4 cellular contexts compared by ENCODE assay signal in genomic region chr11:313787-314547, GRCh38.
TF ChIP-seq lines count a peak whose summit lies in the region.

IFITM1 (plus strand) TSS chr11:314040; CDS start chr11:314171, 131 bp downstream.

TF ChIP-seq in GM23338, 12 proteins besides CTCF, POLR2A, EP300 and RAD21 (continued from another document):
- TF ChIP-seq ETS1 (IDR thresholded peaks at IDR 0.05) = peak; percentile 55
- TF ChIP-seq POLR2AphosphoS5 (IDR thresholded peaks at IDR 0.05; ENCODE audit: low read depth) = peak; percentile 97
TF ChIP-seq in GM23338: peak in this region for 2.

TF ChIP-seq in SK-N-SH treated with all-trans-retinoic acid at 6 μM for 48 hours, 23 proteins besides CTCF, POLR2A, EP300 and RAD21:
- TF ChIP-seq, protein P1, sequence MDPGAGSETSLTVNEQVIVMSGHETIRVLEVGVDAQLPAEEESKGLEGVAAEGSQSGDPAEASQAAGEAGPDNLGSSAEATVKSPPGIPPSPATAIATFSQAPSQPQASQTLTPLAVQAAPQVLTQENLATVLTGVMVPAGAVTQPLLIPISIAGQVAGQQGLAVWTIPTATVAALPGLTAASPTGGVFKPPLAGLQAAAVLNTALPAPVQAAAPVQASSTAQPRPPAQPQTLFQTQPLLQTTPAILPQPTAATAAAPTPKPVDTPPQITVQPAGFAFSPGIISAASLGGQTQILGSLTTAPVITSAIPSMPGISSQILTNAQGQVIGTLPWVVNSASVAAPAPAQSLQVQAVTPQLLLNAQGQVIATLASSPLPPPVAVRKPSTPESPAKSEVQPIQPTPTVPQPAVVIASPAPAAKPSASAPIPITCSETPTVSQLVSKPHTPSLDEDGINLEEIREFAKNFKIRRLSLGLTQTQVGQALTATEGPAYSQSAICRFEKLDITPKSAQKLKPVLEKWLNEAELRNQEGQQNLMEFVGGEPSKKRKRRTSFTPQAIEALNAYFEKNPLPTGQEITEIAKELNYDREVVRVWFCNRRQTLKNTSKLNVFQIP (CRISPR knock-in tag; IDR thresholded peaks at IDR 0.05; ENCODE audit: borderline replicate concordance, low read depth) = no peak
- TF ChIP-seq, protein P2, sequence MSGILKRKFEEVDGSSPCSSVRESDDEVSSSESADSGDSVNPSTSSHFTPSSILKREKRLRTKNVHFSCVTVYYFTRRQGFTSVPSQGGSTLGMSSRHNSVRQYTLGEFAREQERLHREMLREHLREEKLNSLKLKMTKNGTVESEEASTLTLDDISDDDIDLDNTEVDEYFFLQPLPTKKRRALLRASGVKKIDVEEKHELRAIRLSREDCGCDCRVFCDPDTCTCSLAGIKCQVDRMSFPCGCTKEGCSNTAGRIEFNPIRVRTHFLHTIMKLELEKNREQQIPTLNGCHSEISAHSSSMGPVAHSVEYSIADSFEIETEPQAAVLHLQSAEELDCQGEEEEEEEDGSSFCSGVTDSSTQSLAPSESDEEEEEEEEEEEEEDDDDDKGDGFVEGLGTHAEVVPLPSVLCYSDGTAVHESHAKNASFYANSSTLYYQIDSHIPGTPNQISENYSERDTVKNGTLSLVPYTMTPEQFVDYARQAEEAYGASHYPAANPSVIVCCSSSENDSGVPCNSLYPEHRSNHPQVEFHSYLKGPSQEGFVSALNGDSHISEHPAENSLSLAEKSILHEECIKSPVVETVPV (CRISPR knock-in tag; IDR thresholded peaks at IDR 0.05) = no peak
- TF ChIP-seq ISL1 (CRISPR knock-in tag; IDR thresholded peaks at IDR 0.05) = no peak
TF ChIP-seq in SK-N-SH treated with all-trans-retinoic acid at 6 μM for 48 hours: peak in this region for 0.

TF ChIP-seq in GM12878, 131 proteins besides CTCF, POLR2A, EP300 and RAD21 (continued from another document and continues in another):
- 0 out of 2 replicates have a peak, but pooled peaks have one; percentile 38 for TF ChIP-seq ATF7 (IDR thresholded peaks at IDR 0.05; ENCODE audit: low read depth)
- TF ChIP-seq MYC (IDR thresholded peaks at IDR 0.05; ENCODE audit: insufficient read depth, insufficient read length, insufficient replicate concordance, low read length, severe bottlenecking) = no peak
- TF ChIP-seq NR2C2 (IDR thresholded peaks at IDR 0.05; ENCODE audit: borderline replicate concordance, control insufficient read depth, insufficient read length, low read depth) = no peak
- TF ChIP-seq, protein P3, sequence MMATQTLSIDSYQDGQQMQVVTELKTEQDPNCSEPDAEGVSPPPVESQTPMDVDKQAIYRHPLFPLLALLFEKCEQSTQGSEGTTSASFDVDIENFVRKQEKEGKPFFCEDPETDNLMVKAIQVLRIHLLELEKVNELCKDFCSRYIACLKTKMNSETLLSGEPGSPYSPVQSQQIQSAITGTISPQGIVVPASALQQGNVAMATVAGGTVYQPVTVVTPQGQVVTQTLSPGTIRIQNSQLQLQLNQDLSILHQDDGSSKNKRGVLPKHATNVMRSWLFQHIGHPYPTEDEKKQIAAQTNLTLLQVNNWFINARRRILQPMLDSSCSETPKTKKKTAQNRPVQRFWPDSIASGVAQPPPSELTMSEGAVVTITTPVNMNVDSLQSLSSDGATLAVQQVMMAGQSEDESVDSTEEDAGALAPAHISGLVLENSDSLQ (IDR thresholded peaks at IDR 0.05) = peak; percentile 44; the same call in 1 of the 2 replicates
- TF ChIP-seq, protein P4, sequence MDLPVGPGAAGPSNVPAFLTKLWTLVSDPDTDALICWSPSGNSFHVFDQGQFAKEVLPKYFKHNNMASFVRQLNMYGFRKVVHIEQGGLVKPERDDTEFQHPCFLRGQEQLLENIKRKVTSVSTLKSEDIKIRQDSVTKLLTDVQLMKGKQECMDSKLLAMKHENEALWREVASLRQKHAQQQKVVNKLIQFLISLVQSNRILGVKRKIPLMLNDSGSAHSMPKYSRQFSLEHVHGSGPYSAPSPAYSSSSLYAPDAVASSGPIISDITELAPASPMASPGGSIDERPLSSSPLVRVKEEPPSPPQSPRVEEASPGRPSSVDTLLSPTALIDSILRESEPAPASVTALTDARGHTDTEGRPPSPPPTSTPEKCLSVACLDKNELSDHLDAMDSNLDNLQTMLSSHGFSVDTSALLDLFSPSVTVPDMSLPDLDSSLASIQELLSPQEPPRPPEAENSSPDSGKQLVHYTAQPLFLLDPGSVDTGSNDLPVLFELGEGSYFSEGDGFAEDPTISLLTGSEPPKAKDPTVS (IDR thresholded peaks at IDR 0.05; ENCODE audit: low read depth, low read length) = no peak
- peak; percentile 97 for TF ChIP-seq POLR2AphosphoS5 (IDR thresholded peaks at IDR 0.05; ENCODE audit: low read length)
- TF ChIP-seq, protein P5, sequence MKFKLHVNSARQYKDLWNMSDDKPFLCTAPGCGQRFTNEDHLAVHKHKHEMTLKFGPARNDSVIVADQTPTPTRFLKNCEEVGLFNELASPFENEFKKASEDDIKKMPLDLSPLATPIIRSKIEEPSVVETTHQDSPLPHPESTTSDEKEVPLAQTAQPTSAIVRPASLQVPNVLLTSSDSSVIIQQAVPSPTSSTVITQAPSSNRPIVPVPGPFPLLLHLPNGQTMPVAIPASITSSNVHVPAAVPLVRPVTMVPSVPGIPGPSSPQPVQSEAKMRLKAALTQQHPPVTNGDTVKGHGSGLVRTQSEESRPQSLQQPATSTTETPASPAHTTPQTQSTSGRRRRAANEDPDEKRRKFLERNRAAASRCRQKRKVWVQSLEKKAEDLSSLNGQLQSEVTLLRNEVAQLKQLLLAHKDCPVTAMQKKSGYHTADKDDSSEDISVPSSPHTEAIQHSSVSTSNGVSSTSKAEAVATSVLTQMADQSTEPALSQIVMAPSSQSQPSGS (IDR thresholded peaks at IDR 0.05; ENCODE audit: low read length) = no peak
- no peak for TF ChIP-seq FOS (IDR thresholded peaks at IDR 0.05; ENCODE audit: borderline replicate concordance, extremely low read depth, insufficient read length)
- no peak for TF ChIP-seq ASH2L (IDR thresholded peaks at IDR 0.05; ENCODE audit: borderline replicate concordance, low read depth)
- TF ChIP-seq PAX5 (IDR thresholded peaks at IDR 0.05; ENCODE audit: borderline replicate concordance, low read depth, low read length) = 0 out of 2 replicates have a peak, but pooled peaks have one; percentile 8
- TF ChIP-seq, protein P6, sequence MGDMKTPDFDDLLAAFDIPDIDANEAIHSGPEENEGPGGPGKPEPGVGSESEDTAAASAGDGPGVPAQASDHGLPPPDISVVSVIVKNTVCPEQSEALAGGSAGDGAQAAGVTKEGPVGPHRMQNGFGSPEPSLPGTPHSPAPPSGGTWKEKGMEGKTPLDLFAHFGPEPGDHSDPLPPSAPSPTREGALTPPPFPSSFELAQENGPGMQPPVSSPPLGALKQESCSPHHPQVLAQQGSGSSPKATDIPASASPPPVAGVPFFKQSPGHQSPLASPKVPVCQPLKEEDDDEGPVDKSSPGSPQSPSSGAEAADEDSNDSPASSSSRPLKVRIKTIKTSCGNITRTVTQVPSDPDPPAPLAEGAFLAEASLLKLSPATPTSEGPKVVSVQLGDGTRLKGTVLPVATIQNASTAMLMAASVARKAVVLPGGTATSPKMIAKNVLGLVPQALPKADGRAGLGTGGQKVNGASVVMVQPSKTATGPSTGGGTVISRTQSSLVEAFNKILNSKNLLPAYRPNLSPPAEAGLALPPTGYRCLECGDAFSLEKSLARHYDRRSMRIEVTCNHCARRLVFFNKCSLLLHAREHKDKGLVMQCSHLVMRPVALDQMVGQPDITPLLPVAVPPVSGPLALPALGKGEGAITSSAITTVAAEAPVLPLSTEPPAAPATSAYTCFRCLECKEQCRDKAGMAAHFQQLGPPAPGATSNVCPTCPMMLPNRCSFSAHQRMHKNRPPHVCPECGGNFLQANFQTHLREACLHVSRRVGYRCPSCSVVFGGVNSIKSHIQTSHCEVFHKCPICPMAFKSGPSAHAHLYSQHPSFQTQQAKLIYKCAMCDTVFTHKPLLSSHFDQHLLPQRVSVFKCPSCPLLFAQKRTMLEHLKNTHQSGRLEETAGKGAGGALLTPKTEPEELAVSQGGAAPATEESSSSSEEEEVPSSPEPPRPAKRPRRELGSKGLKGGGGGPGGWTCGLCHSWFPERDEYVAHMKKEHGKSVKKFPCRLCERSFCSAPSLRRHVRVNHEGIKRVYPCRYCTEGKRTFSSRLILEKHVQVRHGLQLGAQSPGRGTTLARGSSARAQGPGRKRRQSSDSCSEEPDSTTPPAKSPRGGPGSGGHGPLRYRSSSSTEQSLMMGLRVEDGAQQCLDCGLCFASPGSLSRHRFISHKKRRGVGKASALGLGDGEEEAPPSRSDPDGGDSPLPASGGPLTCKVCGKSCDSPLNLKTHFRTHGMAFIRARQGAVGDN (IDR thresholded peaks at IDR 0.05) = peak; percentile 36; the same call in 1 of the 2 replicates
- no peak for TF ChIP-seq BRCA1 (IDR thresholded peaks at IDR 0.05; ENCODE audit: low read depth, low read length)
- no peak for TF ChIP-seq SREBF1 (IDR thresholded peaks at IDR 0.05; ENCODE audit: low read length)
- TF ChIP-seq SP1 (IDR thresholded peaks at IDR 0.05; ENCODE audit: low read depth, low read length) = no peak
- no peak for TF ChIP-seq KDM1A (IDR thresholded peaks at IDR 0.05; ENCODE audit: borderline replicate concordance)

TF ChIP-seq in HEK293T, 16 proteins besides CTCF, POLR2A, EP300 and RAD21 (continued from another document):
- TF ChIP-seq BHLHE40 (IDR thresholded peaks at IDR 0.05; ENCODE audit: borderline replicate concordance) (no peak), HDGF (IDR thresholded peaks at IDR 0.05; ENCODE audit: borderline replicate concordance) (no peak)
